In genomic region chr3:186414735-186415419, GRCh38 we compare ENCODE assay signal across 11 cellular contexts. TPM values are rescaled to one million over a fixed set of nuclear protein-coding genes. Genes with fewer than 3 reads are reported as not detected.
DNase-seq lines count a peak whose midpoint lies in the region; ATAC-seq, FAIRE-seq and TF ChIP-seq lines count a peak whose summit lies in the region.
"Had no signal": no experiment of that assay in that cellular context is flagged by ENCODE, and none has a peak within 500 bp of the region (broad histone marks: within the 10 kb centered on the region; RNA-seq: fewer than 3 reads in every experiment).

No MANE protein-coding gene starts in this region.

- TF ChIP-seq POLR2A in GM12892 (IDR thresholded peaks at IDR 0.05; ENCODE audit: low read depth, low read length): no peak

- CTCF ChIA-PET in activated CD8-positive, alpha-beta T cell treated with anti-CD3 and anti-CD28 coated beads, Interleukin-2, amount 10 ng/mL, durations not matched to agents 7 days and 5 days (lab: Charles Lee): interaction anchor here (2.2 kb wide), 1 partner anchor 125 kb away, joined by 8 read pairs; no protein-coding TSS in a partner anchor

- no peaks in the 10 kb centered on the region for H3K36me3 Mint-ChIP-seq in activated CD8-positive, alpha-beta T cell treated with anti-CD3 and anti-CD28 coated beads, Interleukin-2, amount 10 ng/mL, durations not matched to agents 7 days and 5 days (ENCODE audit: low read depth)

- DNase-seq in GM12892 (ENCODE audit: insufficient read length) (no peak), iris pigment epithelial cell (ENCODE audit: low read depth) (peak; percentile 64), DMS 273 (lab: John Stamatoyannopoulos, UW; ENCODE audit: unreplicated experiment) (no peak), GM10266 (ENCODE audit: extremely low spot score) (no peak)
- DNase-seq in activated CD8-positive, alpha-beta T cell treated with anti-CD3 and anti-CD28 coated beads, Interleukin-2, amount 10 ng/mL, durations not matched to agents 7 days and 5 days: no peak
- no peak for DNase-seq in stimulated activated CD8-positive, alpha-beta memory T cell treated with anti-CD3 and anti-CD28 coated beads, Interleukin-4, amount 100 ng/mL, for 48 hours
- DNase-seq: foreskin melanocyte, NCI-H2107 had no signal

- peak overlapping the region; percentile 81 for H3K27ac ChIP-seq in 22Rv1

- no peak for ATAC-seq in activated CD8-positive, alpha-beta T cell treated with anti-CD3 and anti-CD28 coated beads, Interleukin-2, amount 10 ng/mL, durations not matched to agents 7 days and 5 days
- no peak for ATAC-seq in HG03108 (IDR thresholded peaks at IDR 0.05; ENCODE audit: unreplicated experiment)

- POLR2A ChIA-PET in activated CD8-positive, alpha-beta T cell treated with anti-CD3 and anti-CD28 coated beads, Interleukin-2, amount 10 ng/mL, durations not matched to agents 7 days and 5 days (lab: Charles Lee): no interaction called here

- FAIRE-seq in GM12892 (lab: Jason Lieb, UNC): peak; percentile 9

- TF ChIP-seq CTCF in 22Rv1 (IDR thresholded peaks at IDR 0.05) (no peak), GM10266 (IDR thresholded peaks at IDR 0.05; ENCODE audit: control insufficient read depth, insufficient read depth, low read depth, missing control alignments) (no peak)

- peaks cover 20% of the 10 kb centered on the region for H3K27me3 Mint-ChIP-seq in activated CD8-positive, alpha-beta T cell treated with anti-CD3 and anti-CD28 coated beads, Interleukin-2, amount 10 ng/mL, durations not matched to agents 7 days and 5 days (ENCODE audit: low read depth)

- peak overlapping the region; percentile 59 for H3K4me3 Mint-ChIP-seq in activated CD8-positive, alpha-beta T cell treated with anti-CD3 and anti-CD28 coated beads, Interleukin-2, amount 10 ng/mL, durations not matched to agents 7 days and 5 days

- H3K4me1 Mint-ChIP-seq in activated CD8-positive, alpha-beta T cell treated with anti-CD3 and anti-CD28 coated beads, Interleukin-2, amount 10 ng/mL, durations not matched to agents 7 days and 5 days (ENCODE audit: low read depth): peaks cover 15% of the 10 kb centered on the region

- no peaks in the 10 kb centered on the region for H3K9me3 Mint-ChIP-seq in activated CD8-positive, alpha-beta T cell treated with anti-CD3 and anti-CD28 coated beads, Interleukin-2, amount 10 ng/mL, durations not matched to agents 7 days and 5 days (ENCODE audit: insufficient read depth)
- H3K9me3 Mint-ChIP-seq: stimulated activated naive CD8-positive, alpha-beta T cell treated with anti-CD3 and anti-CD28 coated beads, Interleukin-15, Interleukin-2, amounts not matched to agents 100 ng/mL and 50 ng/mL, for 24 hours had no signal

- no peak overlapping the region for H3K27ac Mint-ChIP-seq in activated CD8-positive, alpha-beta T cell treated with anti-CD3 and anti-CD28 coated beads, Interleukin-2, amount 10 ng/mL, durations not matched to agents 7 days and 5 days

RNA-seq across cellular contexts. Expression of gene DGKG, which starts 52.8 kb away (rescaled TPM):
- 0.91 TPM for polyA plus RNA-seq in GM12892 (2012; ENCODE audit: missing spikeins)
- under 1 TPM; 0.37 to 0.42 TPM for total RNA-seq in activated CD8-positive, alpha-beta T cell treated with anti-CD3 and anti-CD28 coated beads, Interleukin-2, amount 10 ng/mL, durations not matched to agents 7 days and 5 days
